ENCODE assay signal across 11 cellular contexts in the genomic region with DNA sequence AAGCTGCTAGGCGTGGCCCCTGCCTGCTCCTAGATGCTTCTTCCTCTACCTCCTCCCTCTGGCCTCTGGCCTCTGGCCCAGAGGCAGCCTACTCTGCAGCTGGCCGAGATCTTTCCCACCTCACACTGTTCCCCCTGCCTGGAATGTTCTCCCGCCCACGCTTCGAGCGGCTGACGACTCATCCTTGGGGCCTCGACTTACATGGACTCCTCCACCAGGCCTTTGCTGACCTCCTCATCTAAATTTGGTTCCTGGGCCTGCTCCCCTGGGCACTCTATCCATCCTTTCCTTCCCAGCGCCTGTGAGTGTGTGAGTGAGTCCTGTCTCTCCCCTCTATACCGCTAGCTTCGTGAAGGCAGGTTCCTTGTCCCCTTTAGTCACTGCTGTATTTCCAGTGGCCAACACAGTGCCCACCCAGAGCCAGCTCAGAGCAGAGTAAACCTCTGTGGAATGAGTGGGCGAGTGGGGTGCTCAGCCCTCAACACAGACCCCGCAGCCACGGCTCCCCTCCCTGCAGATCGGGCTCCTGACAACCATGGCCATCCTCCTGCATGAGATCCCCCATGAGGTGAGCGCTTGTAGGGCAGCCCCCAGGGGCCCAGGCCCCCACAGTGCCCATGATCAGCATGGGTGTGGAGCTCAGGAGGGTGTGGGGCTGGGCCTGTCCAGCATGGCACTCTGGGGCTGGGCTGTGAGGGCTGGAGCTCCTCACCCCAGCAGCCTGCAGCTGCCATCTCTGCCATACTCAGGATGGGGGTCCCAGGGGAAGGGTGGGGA. TPM values are rescaled to one million over a fixed set of nuclear protein-coding genes. Genes with fewer than 3 reads are reported as not detected.
A peak's percentile ranks its signal among the peaks of the same experiment; 100 is the strongest.
DNase-seq lines count a peak whose midpoint lies in the region; ATAC-seq and TF ChIP-seq lines count a peak whose summit lies in the region.
"Had no signal": no experiment of that assay in that cellular context is flagged by ENCODE, and none has a peak within 500 bp of the region (broad histone marks: within the 10 kb centered on the region; RNA-seq: fewer than 3 reads in every experiment).

No MANE protein-coding gene starts in this region.

- H3K4me3 Mint-ChIP-seq in CD4-positive, CD25-positive, alpha-beta regulatory T cell = peak overlapping the region in 1 of 4 donors; percentile 23
- H3K4me3 Mint-ChIP-seq in CD8-positive, alpha-beta T cell = no peak overlapping the region
- H3K4me3 Mint-ChIP-seq: activated naive CD4-positive, alpha-beta T cell treated with anti-CD3 and anti-CD28 coated beads for 36 hours had no signal

- peaks cover 15% of the 10 kb centered on the region for H3K4me1 ChIP-seq in CD4-positive, CD25-positive, alpha-beta regulatory T cell (ENCODE audit: control insufficient read depth, insufficient read depth, low read length, poor library complexity, severe bottlenecking)
- H3K4me1 ChIP-seq in esophagus squamous epithelium (peaks cover 24 to 73% (median 47%) of the 10 kb centered on the region in 3 donors), prostate gland (replicated peaks) (peaks cover 6% of the 10 kb centered on the region)
- H3K4me1 ChIP-seq in CD8-positive, alpha-beta T cell (ENCODE audit: insufficient read depth, low read length) = peaks cover 5% of the 10 kb centered on the region

- no peak overlapping the region for H3K27ac ChIP-seq in CD4-positive, CD25-positive, alpha-beta regulatory T cell (ENCODE audit: insufficient read depth, low read length, poor library complexity, severe bottlenecking)
- peak overlapping the region; percentile 78 to 91 (median 86) for H3K27ac ChIP-seq in esophagus squamous epithelium
- H3K27ac ChIP-seq in prostate gland = peak overlapping the region; percentile 27 to 54
- no peak overlapping the region for H3K27ac ChIP-seq in CD8-positive, alpha-beta T cell (ENCODE audit: low read depth, low read length)

- CTCF ChIA-PET in CD8-positive, alpha-beta T cell (lab: Charles Lee) = interaction anchor here (0.8 to 7.1 kb wide), 3 partner anchors 10 to 42 kb away, joined by 3 to 139 read pairs (median 21); no protein-coding TSS in a partner anchor

- no peak for DNase-seq in CD4-positive, CD25-positive, alpha-beta regulatory T cell
- DNase-seq in RPMI7951 (ENCODE audit: low read depth) = peak; percentile 68
- DNase-seq in esophagus squamous epithelium (lab: John Stamatoyannopoulos, UW) = no peak
- no peak for DNase-seq in prostate gland (ENCODE audit: low spot score)
- DNase-seq in NCI-H510A treated with DMSO at 0.1 percent for 48 hours (lab: John Stamatoyannopoulos, UW) = no peak
- DNase-seq in activated CD8-positive, alpha-beta memory T cell treated with anti-CD3 and anti-CD28 coated beads for 24 hours = no peak
- no peak for DNase-seq in CD8-positive, alpha-beta T cell
- DNase-seq: activated naive CD4-positive, alpha-beta T cell treated with anti-CD3 and anti-CD28 coated beads for 36 hours; head of caudate nucleus; naive thymus-derived CD8-positive, alpha-beta T cell had no signal

- POLR2A ChIA-PET in CD8-positive, alpha-beta T cell (lab: Charles Lee) = no interaction called here

- no peaks in the 10 kb centered on the region for H3K27me3 ChIP-seq in CD4-positive, CD25-positive, alpha-beta regulatory T cell (ENCODE audit: control insufficient read depth, insufficient read depth, low read length)
- H3K27me3 ChIP-seq in esophagus squamous epithelium (no peaks in the 10 kb centered on the region), prostate gland (replicated peaks; ENCODE audit: insufficient read depth) (no peaks in the 10 kb centered on the region)
- H3K27me3 ChIP-seq in CD8-positive, alpha-beta T cell (ENCODE audit: insufficient read depth, low read length) = no peaks in the 10 kb centered on the region

- WGBS in esophagus squamous epithelium, 2 donors = 58% methylated on average over 10 to 11 of the region's 16 CpGs
- WGBS in prostate gland = 64% methylated on average over 16 of the region's 16 CpGs

- H3K4me3 ChIP-seq in CD4-positive, CD25-positive, alpha-beta regulatory T cell (ENCODE audit: low read depth, low read length) = no peak overlapping the region
- H3K4me3 ChIP-seq in esophagus squamous epithelium (no peak overlapping the region), prostate gland (no peak overlapping the region)
- H3K4me3 ChIP-seq in CD8-positive, alpha-beta T cell (ENCODE audit: low read depth, low read length) = no peak overlapping the region

- no peaks in the 10 kb centered on the region for H3K9me3 ChIP-seq in CD4-positive, CD25-positive, alpha-beta regulatory T cell (ENCODE audit: control insufficient read depth in 2 of 2, low read length in 2 of 2)
- H3K9me3 ChIP-seq in esophagus squamous epithelium (no peaks in the 10 kb centered on the region), prostate gland (no peaks in the 10 kb centered on the region)
- H3K9me3 ChIP-seq in CD8-positive, alpha-beta T cell (ENCODE audit: low read length) = no peaks in the 10 kb centered on the region

- TF ChIP-seq CTCF in esophagus squamous epithelium (IDR thresholded peaks at IDR 0.05) (no peak), prostate gland (IDR thresholded peaks at IDR 0.05) (no peak)
- no peak for TF ChIP-seq CTCF in CD8-positive, alpha-beta T cell (IDR thresholded peaks at IDR 0.05)

- intact Hi-C loops in esophagus squamous epithelium (cut with DNase I) (no loop called here), prostate gland (cut with DNase I) (no loop called here)
- intact Hi-C loops in CD8-positive, alpha-beta T cell (cut with DNase I, micrococcal nuclease) = loop anchor here in 1 of 2 experiments (10.0 kb wide), 1 partner anchor 431 kb away; a partner anchor contains a TSS

- TF ChIP-seq POLR2A in esophagus squamous epithelium (IDR thresholded peaks at IDR 0.05) = no peak
- TF ChIP-seq POLR2A in prostate gland (IDR thresholded peaks at IDR 0.05) = no peak

- H3K9me3 Mint-ChIP-seq in CD4-positive, CD25-positive, alpha-beta regulatory T cell = peaks cover 0 to 2% (median 0%) of the 10 kb centered on the region in 7 donors
- H3K9me3 Mint-ChIP-seq in CD8-positive, alpha-beta T cell = no peaks in the 10 kb centered on the region
- H3K9me3 Mint-ChIP-seq: activated naive CD4-positive, alpha-beta T cell treated with anti-CD3 and anti-CD28 coated beads for 36 hours; naive thymus-derived CD8-positive, alpha-beta T cell had no signal

- peak overlapping the region in 2 of 3 donors; percentile 65 to 75 for H3K27ac Mint-ChIP-seq in CD4-positive, CD25-positive, alpha-beta regulatory T cell
- H3K27ac Mint-ChIP-seq in CD8-positive, alpha-beta T cell = no peak overlapping the region

- H3K27me3 Mint-ChIP-seq in CD4-positive, CD25-positive, alpha-beta regulatory T cell = no peaks in the 10 kb centered on the region
- H3K27me3 Mint-ChIP-seq in CD8-positive, alpha-beta T cell (ENCODE audit: low read depth) = no peaks in the 10 kb centered on the region
- H3K27me3 Mint-ChIP-seq: naive thymus-derived CD8-positive, alpha-beta T cell had no signal

- peaks cover 9% of the 10 kb centered on the region for H3K36me3 Mint-ChIP-seq in CD4-positive, CD25-positive, alpha-beta regulatory T cell
- H3K36me3 Mint-ChIP-seq in CD8-positive, alpha-beta T cell = peaks cover 44% of the 10 kb centered on the region

- H3K4me1 Mint-ChIP-seq in CD4-positive, CD25-positive, alpha-beta regulatory T cell = peaks cover 0 to 18% (median 0%) of the 10 kb centered on the region in 4 donors
- peaks cover 9% of the 10 kb centered on the region for H3K4me1 Mint-ChIP-seq in CD8-positive, alpha-beta T cell (ENCODE audit: low read depth)

- peaks cover 20% of the 10 kb centered on the region for H3K36me3 ChIP-seq in CD4-positive, CD25-positive, alpha-beta regulatory T cell (ENCODE audit: control insufficient read depth, insufficient read depth, low read length)
- peaks cover 15 to 70% (median 18%) of the 10 kb centered on the region in 3 donors for H3K36me3 ChIP-seq in esophagus squamous epithelium
- H3K36me3 ChIP-seq in prostate gland = peaks cover 8 to 15% of the 10 kb centered on the region in 2 donors
- peaks cover 5% of the 10 kb centered on the region for H3K36me3 ChIP-seq in CD8-positive, alpha-beta T cell (ENCODE audit: insufficient read depth, low read length)

- no peak for ATAC-seq in CD4-positive, CD25-positive, alpha-beta regulatory T cell (ENCODE audit: low read depth in 2 of 2)
- no peak for ATAC-seq in GM21360 (IDR thresholded peaks at IDR 0.05; ENCODE audit: unreplicated experiment)
- ATAC-seq in CD8-positive, alpha-beta T cell = no peak
- ATAC-seq: naive thymus-derived CD8-positive, alpha-beta T cell had no signal

RNA-seq across cellular contexts. Expression of a gene that starts 5.7 kb away (rescaled TPM):
- total RNA-seq in CD4-positive, CD25-positive, alpha-beta regulatory T cell = 30.4 TPM
- 10 to 100 TPM; 21.9 to 32.8 (median 23.3) TPM for polyA plus RNA-seq in CD4-positive, CD25-positive, alpha-beta regulatory T cell
- 39.2 and 55.2 TPM in 2 replicates for total RNA-seq in RPMI7951 (2014; rRNA removed; shearing (Covaris generic))
- total RNA-seq in esophagus squamous epithelium = 10 to 100 TPM; 10.9 to 44.3 (median 13.8) TPM
- 10 to 100 TPM; 53.1 to 93.7 TPM for total RNA-seq in prostate gland
- 10 to 100 TPM; 34.0 to 34.6 TPM for total RNA-seq in CD8-positive, alpha-beta T cell

RNA-seq across cellular contexts. Expression of a gene that starts 12.1 kb away (rescaled TPM):
- total RNA-seq in CD4-positive, CD25-positive, alpha-beta regulatory T cell = 58.9 TPM
- polyA plus RNA-seq in CD4-positive, CD25-positive, alpha-beta regulatory T cell = 100 to 1,000 TPM; 102 to 153 (median 120) TPM
- 179 and 223 TPM in 2 replicates for total RNA-seq in RPMI7951 (2014; rRNA removed; shearing (Covaris generic))
- total RNA-seq in esophagus squamous epithelium = 100 to 1,000 TPM in 3 of 4 donors, 10 to 100 TPM in 1; 72.9 to 134 (median 122) TPM
- 100 to 1,000 TPM in 1 of 2 donors, 10 to 100 TPM in 1; 99.2 to 133 TPM for total RNA-seq in prostate gland
- total RNA-seq in CD8-positive, alpha-beta T cell = 10 to 100 TPM; 58.1 to 63.4 TPM

RNA-seq across cellular contexts. Expression of a gene that starts 34.8 kb away (rescaled TPM):
- 1.7 TPM for total RNA-seq in CD4-positive, CD25-positive, alpha-beta regulatory T cell
- not detected for polyA plus RNA-seq in CD4-positive, CD25-positive, alpha-beta regulatory T cell
- total RNA-seq in RPMI7951 (2014; rRNA removed; shearing (Covaris generic)) = not detected in 2 replicates
- total RNA-seq in esophagus squamous epithelium = under 1 TPM in 1 of 4 donors, not detected in 3; 0.38 TPM
- 1 to 10 TPM in 1 of 2 donors, not detected in 1; 1.3 TPM for total RNA-seq in prostate gland
- total RNA-seq in CD8-positive, alpha-beta T cell = under 1 TPM; 0.84 to 0.94 TPM
- total RNA-seq: activated naive CD4-positive, alpha-beta T cell treated with anti-CD3 and anti-CD28 coated beads for 36 hours had no signal
- polyA plus RNA-seq: naive thymus-derived CD8-positive, alpha-beta T cell had no signal

RNA-seq across cellular contexts. Expression of a gene that starts 35.7 kb away (rescaled TPM):
- 0.57 TPM for total RNA-seq in CD4-positive, CD25-positive, alpha-beta regulatory T cell
- under 1 TPM in 2 of 4 donors, not detected in 2; 0.13 to 0.41 TPM for polyA plus RNA-seq in CD4-positive, CD25-positive, alpha-beta regulatory T cell
- not detected in 2 replicates for total RNA-seq in RPMI7951 (2014; rRNA removed; shearing (Covaris generic))
- 10 to 100 TPM in 2 of 4 donors, 1 to 10 TPM in 2; 2.6 to 15.4 (median 8.8) TPM for total RNA-seq in esophagus squamous epithelium
- total RNA-seq in prostate gland = 10 to 100 TPM in 1 of 2 donors, 1 to 10 TPM in 1; 6.8 to 13.4 TPM
- 1 to 10 TPM in 1 of 2 experiments, under 1 TPM in 1; 0.58 to 1.1 TPM for total RNA-seq in CD8-positive, alpha-beta T cell
- total RNA-seq: activated naive CD4-positive, alpha-beta T cell treated with anti-CD3 and anti-CD28 coated beads for 36 hours had no signal
- polyA plus RNA-seq: naive thymus-derived CD8-positive, alpha-beta T cell had no signal

Comparison
In these comparisons a context has a peak if more than half of its experiments do, and no peak if none do; other contexts are left out.
1. H3K27ac ChIP-seq: peak in esophagus squamous epithelium (4 of 4) and prostate gland (2 of 2); none in CD4-positive, CD25-positive, alpha-beta regulatory T cell (single experiment) and CD8-positive, alpha-beta T cell (single experiment).